Comparison of ENCODE assay signal across 8 cellular contexts in the genomic region with DNA sequence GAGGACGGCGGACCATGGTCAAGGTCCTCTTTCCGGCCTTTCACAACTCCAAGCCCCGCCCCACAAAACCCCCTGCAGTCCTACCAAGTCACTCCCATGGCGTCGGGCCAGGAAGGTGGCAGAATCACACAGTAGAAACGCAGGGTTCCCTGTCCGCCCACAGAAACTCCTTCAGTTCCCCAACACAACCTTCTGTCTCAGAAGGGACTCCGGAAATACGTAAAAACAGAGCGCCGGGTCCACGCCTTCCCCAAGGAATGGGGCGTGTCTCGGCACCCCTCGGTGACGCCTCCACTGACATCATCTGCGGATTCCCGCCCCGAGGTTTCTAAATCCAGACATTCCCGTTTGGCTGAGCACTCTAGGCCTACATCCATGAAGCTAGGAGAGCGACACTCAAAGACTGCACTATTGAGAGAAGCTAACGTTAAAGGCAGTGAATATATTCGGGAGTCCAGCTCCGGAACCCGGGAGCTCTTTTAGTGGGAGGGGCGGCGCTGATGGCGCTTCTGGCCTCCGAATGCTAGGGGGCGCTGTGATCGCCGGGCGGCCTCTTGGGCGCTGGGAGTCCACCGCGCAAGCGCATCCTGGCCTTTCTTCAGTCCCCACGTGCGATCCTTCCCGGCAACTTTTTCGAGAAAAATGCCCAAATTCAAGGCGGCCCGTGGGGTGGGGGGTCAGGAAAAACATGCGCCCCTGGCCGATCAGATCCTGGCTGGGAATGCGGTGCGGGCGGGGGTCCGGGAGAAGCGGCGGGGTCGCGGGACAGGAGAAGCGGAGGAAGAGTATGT. TPM values are rescaled to one million over a fixed set of nuclear protein-coding genes. Genes with fewer than 3 reads are reported as not detected.
DNase-seq lines count a peak whose midpoint lies in the region; ATAC-seq and TF ChIP-seq lines count a peak whose summit lies in the region.

A gene with protein sequence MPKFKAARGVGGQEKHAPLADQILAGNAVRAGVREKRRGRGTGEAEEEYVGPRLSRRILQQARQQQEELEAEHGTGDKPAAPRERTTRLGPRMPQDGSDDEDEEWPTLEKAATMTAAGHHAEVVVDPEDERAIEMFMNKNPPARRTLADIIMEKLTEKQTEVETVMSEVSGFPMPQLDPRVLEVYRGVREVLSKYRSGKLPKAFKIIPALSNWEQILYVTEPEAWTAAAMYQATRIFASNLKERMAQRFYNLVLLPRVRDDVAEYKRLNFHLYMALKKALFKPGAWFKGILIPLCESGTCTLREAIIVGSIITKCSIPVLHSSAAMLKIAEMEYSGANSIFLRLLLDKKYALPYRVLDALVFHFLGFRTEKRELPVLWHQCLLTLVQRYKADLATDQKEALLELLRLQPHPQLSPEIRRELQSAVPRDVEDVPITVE (plus strand): TSS at position 579 of the 791 bp plus-strand sequence. CDS start 64 bp downstream, at position 643.
TSS of gene MED20 (minus strand) at position 219 of the 791 bp plus-strand sequence. CDS start at position 98, 121 bp downstream.

- peak; percentile 99 for TF ChIP-seq CTCF in PC-9 (conservative IDR thresholded peaks at IDR 0.05)

- peaks cover 20% of the 10 kb centered on the region; the same call in 1 of the 2 replicates for H3F3A ChIP-seq in PC-9 (ENCODE audit: insufficient read depth, low read depth)

- CTCF ChIA-PET in PC-9 (lab: Charles Lee): interaction anchor here (0.6 to 1.2 kb wide), 14 partner anchors 13 to 304 kb away, joined by 3 to 24 read pairs (median 4); partner anchors contain the start of gene TOMM6

- H3K4me3 Mint-ChIP-seq in activated T-cell treated with anti-CD3 and anti-CD28 coated beads, Interleukin-2, amount 50 U/mL, for 24 hours: peak within 1 kb of the TSS; percentile 94

- peaks cover 70% of the 10 kb centered on the region for H3K36me3 Mint-ChIP-seq in activated T-cell treated with anti-CD3 and anti-CD28 coated beads, Interleukin-2, amount 50 U/mL, for 24 hours (ENCODE audit: low read depth)

- BruUV-seq in PC-9 (replicated peaks; lab: Mats Ljungman, UMichigan): no TSS peak

- H3K27me3 Mint-ChIP-seq in activated T-cell treated with anti-CD3 and anti-CD28 coated beads, Interleukin-2, amount 50 U/mL, for 24 hours: no peaks in the 10 kb centered on the region

- H3K4me3 ChIP-seq in PC-9 (peak within 1 kb of the TSS; percentile 63), esophagus (ENCODE audit: low read depth in 1 of 2, low read length in 2 of 2) (peak within 1 kb of the TSS; percentile 81 to 98), muscle layer of colon (ENCODE audit: low read depth in 1 of 2, low read length in 2 of 2) (peak within 1 kb of the TSS; percentile 91 to 96)

- H2AFZ ChIP-seq in PC-9: peak within 1 kb of the TSS; percentile 79

- peak within 1 kb of the TSS; percentile 96 for H3K9ac ChIP-seq in muscle layer of colon (ENCODE audit: low read length)

- POLR2A ChIA-PET in PC-9 (lab: Charles Lee; ENCODE audit: unreplicated experiment): interaction anchor here (0.6 to 0.8 kb wide), 6 partner anchors 25 to 134 kb away, joined by 3 to 6 read pairs (median 5); partner anchors contain the start of gene TOMM6

- in situ Hi-C loops in KBM-7 (cut with MboI; ENCODE audit: low pct_unique_long_range_greater_than_20kb, low sequenced_read_pairs): no loop called here

- H3K4me2 ChIP-seq in PC-9: peak within 1 kb of the TSS; percentile 97

- intact Hi-C loops in PC-9 (cut with micrococcal nuclease; ENCODE audit: unreplicated experiment): loop anchor here (1.0 to 5.0 kb wide), 7 partner anchors 26 to 306 kb away; partner anchors contain the start of genes TOMM6 and USP49

- H3K27me3 ChIP-seq in PC-9 (ENCODE audit: insufficient read depth, low read depth) (no peaks in the 10 kb centered on the region), esophagus (ENCODE audit: control insufficient read depth in 1 of 2, insufficient read depth in 2 of 2, low read length in 2 of 2) (no peaks in the 10 kb centered on the region), muscle layer of colon (ENCODE audit: control insufficient read depth in 1 of 2, insufficient read depth in 2 of 2, low read length in 2 of 2) (no peaks in the 10 kb centered on the region)

- no peaks in the 10 kb centered on the region for H3K9me3 Mint-ChIP-seq in activated T-cell treated with anti-CD3 and anti-CD28 coated beads, Interleukin-2, amount 50 U/mL, for 24 hours

- no peaks in the 10 kb centered on the region for H3K9me3 ChIP-seq in PC-9 (ENCODE audit: insufficient read depth, low read depth)
- no peaks in the 10 kb centered on the region for H3K9me3 ChIP-seq in esophagus (ENCODE audit: control insufficient read depth in 2 of 2, insufficient read depth in 1 of 2, low read depth in 1 of 2, low read length in 1 of 2)
- H3K9me3 ChIP-seq in muscle layer of colon (ENCODE audit: low read length): no peaks in the 10 kb centered on the region

- peaks cover 74% of the 10 kb centered on the region for H3K79me2 ChIP-seq in PC-9 (ENCODE audit: low read depth)

- DNase-seq in DMS79 treated with DMSO at 0.1 percent for 48 hours (lab: John Stamatoyannopoulos, UW) (peak; percentile 95), KBM-7 (peak; percentile 96), PC-9 (peak; percentile 89 to 92)
- peak; percentile 98 for DNase-seq in activated T-cell treated with anti-CD3 and anti-CD28 coated beads, Interleukin-2, amount 50 U/mL, for 24 hours
- DNase-seq in stimulated activated CD8-positive, alpha-beta memory T cell treated with anti-CD3 and anti-CD28 coated beads, Interleukin-7, amount 100 ng/mL, for 24 hours (ENCODE audit: low read depth): peak; percentile 90

- peaks cover 42% of the 10 kb centered on the region for H3K4me1 ChIP-seq in PC-9 (replicated peaks; ENCODE audit: insufficient read depth)
- H3K4me1 ChIP-seq in esophagus (ENCODE audit: control insufficient read depth in 2 of 2, insufficient read depth in 2 of 2, low read length in 1 of 2): peaks cover 0 to 6% of the 10 kb centered on the region in 2 donors
- peaks cover 29% of the 10 kb centered on the region for H3K4me1 ChIP-seq in muscle layer of colon (ENCODE audit: insufficient read depth, low read length)

- peak within 1 kb of the TSS; percentile 88 for H3K27ac ChIP-seq in PC-9
- H3K27ac ChIP-seq in esophagus (ENCODE audit: low read depth in 2 of 2, low read length in 1 of 2): peak within 1 kb of the TSS; percentile 94 to 99
- peak within 1 kb of the TSS; percentile 95 for H3K27ac ChIP-seq in muscle layer of colon (ENCODE audit: low read depth, low read length)

- H3K9me2 ChIP-seq in PC-9 (ENCODE audit: insufficient read depth): no peaks in the 10 kb centered on the region

- peak; percentile 90 for ATAC-seq in GM21717 (IDR thresholded peaks at IDR 0.05; ENCODE audit: unreplicated experiment)

- 0% methylated on average over 55 of the region's 55 CpGs for WGBS in esophagus, 2 donors

- H3K4me1 Mint-ChIP-seq in activated T-cell treated with anti-CD3 and anti-CD28 coated beads, Interleukin-2, amount 50 U/mL, for 24 hours (ENCODE audit: low read depth): peaks cover 55% of the 10 kb centered on the region

- H4K20me1 ChIP-seq in PC-9 (ENCODE audit: insufficient read depth): peaks cover 33% of the 10 kb centered on the region

- peak within 1 kb of the TSS; percentile 100 for H3K27ac Mint-ChIP-seq in activated T-cell treated with anti-CD3 and anti-CD28 coated beads, Interleukin-2, amount 50 U/mL, for 24 hours

- H3K36me3 ChIP-seq in PC-9 (ENCODE audit: low read depth) (peaks cover 11% of the 10 kb centered on the region), esophagus (ENCODE audit: control insufficient read depth in 2 of 2, insufficient read depth in 2 of 2, low read length in 1 of 2) (peaks cover 2 to 3% of the 10 kb centered on the region in 2 donors), muscle layer of colon (ENCODE audit: insufficient read depth, low read length) (no peaks in the 10 kb centered on the region)

RNA-seq across cellular contexts. Expression of the first gene that starts in this region (rescaled TPM):
- 33.0 and 36.5 TPM in 2 replicates for total RNA-seq in PC-9 (2021)
- polyA plus RNA-seq in esophagus: 10 to 100 TPM in 1 of 2 donors, 1 to 10 TPM in 1; 6.0 to 14.2 TPM

RNA-seq across cellular contexts. Expression of gene MED20, which starts in this region (rescaled TPM):
- total RNA-seq in PC-9 (2021): 45.8 and 61.8 TPM in 2 replicates
- polyA plus RNA-seq in esophagus: 1 to 10 TPM; 7.1 to 8.0 TPM

Comparison
In these comparisons a context has a peak if more than half of its experiments do, and no peak if none do; other contexts are left out.
1. Peak in every context shown above with its lines: DNase-seq, ATAC-seq, H3K4me3 ChIP-seq and H3K27ac ChIP-seq.